In the genomic region with DNA sequence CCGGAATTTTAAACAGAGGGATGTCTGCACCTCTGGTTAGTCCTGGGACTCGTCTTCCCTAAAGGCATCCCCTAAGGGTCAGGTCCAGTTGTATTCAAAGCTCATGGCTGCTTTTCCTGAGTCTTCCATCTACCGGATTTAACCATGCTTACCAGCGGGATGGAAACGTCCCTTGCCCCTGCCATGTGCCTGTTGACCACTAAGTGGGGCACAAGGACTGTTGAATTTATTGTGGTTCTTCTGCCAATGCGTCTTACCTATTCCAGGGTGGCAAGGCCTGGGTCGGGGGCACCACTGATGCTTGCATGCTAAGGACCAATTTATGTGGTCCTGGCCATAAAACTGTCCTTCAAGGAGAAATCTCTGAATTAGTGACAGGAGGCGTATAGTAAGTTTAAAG, we compare ENCODE assay signal across 10 cellular contexts. TPM values are rescaled to one million over a fixed set of nuclear protein-coding genes. Genes with fewer than 3 reads are reported as not detected.
A peak's percentile ranks its signal among the peaks of the same experiment; 100 is the strongest.
DNase-seq lines count a peak whose midpoint lies in the region; ATAC-seq and TF ChIP-seq lines count a peak whose summit lies in the region.
"Had no signal": no experiment of that assay in that cellular context is flagged by ENCODE, and none has a peak within 500 bp of the region (broad histone marks: within the 10 kb centered on the region; RNA-seq: fewer than 3 reads in every experiment).

No MANE protein-coding gene starts in this region.

- H3K27me3 Mint-ChIP-seq in neural progenitor cell (ENCODE audit: insufficient read depth, low read depth), result peaks cover 3% of the 10 kb centered on the region

- TF ChIP-seq CTCF in LNCaP clone FGC (IDR thresholded peaks at IDR 0.05; ENCODE audit: control insufficient read depth, extremely low read depth, insufficient read depth) (peak; percentile 54), adrenal gland (IDR thresholded peaks at IDR 0.05) (peak in 5 of 6 experiments; percentile 15 to 43 (median 35)), neural progenitor cell (IDR thresholded peaks at IDR 0.05) (peak; percentile 50)

- no peak overlapping the region for H3K27ac ChIP-seq in adrenal gland
- no peak overlapping the region for H3K27ac ChIP-seq in neural progenitor cell

- H3K9ac ChIP-seq in neural progenitor cell, result no peak overlapping the region

- no peak overlapping the region for H3K4me2 ChIP-seq in neural progenitor cell

- no peak overlapping the region for H3K4me3 Mint-ChIP-seq in neural progenitor cell

- no peaks in the 10 kb centered on the region for H3K4me1 ChIP-seq in adrenal gland (replicated peaks in 1 of 2)
- no peaks in the 10 kb centered on the region for H3K4me1 ChIP-seq in neural progenitor cell

- H3K27ac Mint-ChIP-seq in neural progenitor cell, result no peak overlapping the region

- H3F3A ChIP-seq in neural progenitor cell (ENCODE audit: low read depth), result no peaks in the 10 kb centered on the region

- H3K27me3 ChIP-seq in adrenal gland, result no peaks in the 10 kb centered on the region
- H3K27me3 ChIP-seq in neural progenitor cell, result no peaks in the 10 kb centered on the region

- peaks cover 0 to 2% of the 10 kb centered on the region in 2 donors for H3K36me3 ChIP-seq in adrenal gland (replicated peaks in 1 of 2)
- no peaks in the 10 kb centered on the region for H3K36me3 ChIP-seq in neural progenitor cell

- no peaks in the 10 kb centered on the region for H3K9me3 ChIP-seq in adrenal gland (replicated peaks in 1 of 3)
- H3K9me3 ChIP-seq in neural progenitor cell (ENCODE audit: low read depth), result no peaks in the 10 kb centered on the region

- H3K4me1 Mint-ChIP-seq in neural progenitor cell, result no peaks in the 10 kb centered on the region

- no peaks in the 10 kb centered on the region for H3K79me2 ChIP-seq in neural progenitor cell (ENCODE audit: low read depth)

- WGBS in adrenal gland, 4 donors, result 71 to 80% (median 71%) methylated on average over 8 of the region's 8 CpGs

- DNase-seq in NCI-H748 (lab: John Stamatoyannopoulos, UW; ENCODE audit: unreplicated experiment) (peak; percentile 14), NCI-H748 treated with DMSO at 0.1 percent for 48 hours (lab: John Stamatoyannopoulos, UW) (no peak), LNCaP clone FGC (ENCODE audit: low read depth) (no peak), adrenal gland (peak in 1 of 7 donors; percentile 13), neural progenitor cell (ENCODE audit: low spot score) (peak; percentile 38), T-helper 9 cell (no peak), COLO668 (lab: John Stamatoyannopoulos, UW; ENCODE audit: unreplicated experiment) (no peak)
- DNase-seq: activated CD8-positive, alpha-beta memory T cell treated with anti-CD3 and anti-CD28 coated beads, Interleukin-2, amount 50 U/mL, for 48 hours; AML-193 had no signal

- no peaks in the 10 kb centered on the region for H3K36me3 Mint-ChIP-seq in neural progenitor cell

- ATAC-seq in GM18520 (IDR thresholded peaks at IDR 0.05; ENCODE audit: unreplicated experiment), result no peak

- H2AFZ ChIP-seq in neural progenitor cell (replicated peaks), result no peak overlapping the region

- no peak for TF ChIP-seq POLR2A in adrenal gland (IDR thresholded peaks at IDR 0.05)

- no peaks in the 10 kb centered on the region for H4K20me1 ChIP-seq in neural progenitor cell (ENCODE audit: low read depth)

- H3K4me3 ChIP-seq in LNCaP clone FGC (ENCODE audit: low read depth, low read length) (no peak overlapping the region), adrenal gland (no peak overlapping the region), neural progenitor cell (no peak overlapping the region)

- intact Hi-C loops in adrenal gland (cut with DNase I), result no loop called here

- no peaks in the 10 kb centered on the region for H3K9me3 Mint-ChIP-seq in neural progenitor cell

RNA-seq across cellular contexts. Expression of a gene that starts 25.6 kb away (rescaled TPM):
- total RNA-seq in adrenal gland (10 to 100 TPM; 15.3 to 34.3 (median 25.9) TPM), neural progenitor cell (ENCODE audit: low replicate concordance) (3.3 and 4.4 TPM in 2 replicates)
- 10 to 100 TPM in 2 of 3 donors, 1 to 10 TPM in 1; 9.0 to 23.6 (median 12.4) TPM for polyA plus RNA-seq in adrenal gland

Comparison
In these comparisons a context has a peak if more than half of its experiments do, and no peak if none do; other contexts are left out.
1. DNase-seq: peak in NCI-H748 (single experiment) and neural progenitor cell (single experiment); none in NCI-H748 treated with DMSO at 0.1 percent for 48 hours (single experiment), LNCaP clone FGC (single experiment), T-helper 9 cell (single experiment) and COLO668 (single experiment).
2. Peak in every context shown above with its lines, with median percentiles within 50 percentile points of each other: CTCF ChIP-seq.